Comparison of ENCODE assay signal across 19 cellular contexts in genomic region chr15:38038659-38039442, GRCh38.
DNase-seq lines count a peak whose midpoint lies in the region; ATAC-seq, FAIRE-seq and TF ChIP-seq lines count a peak whose summit lies in the region.
"Had no signal": no experiment of that assay in that cellular context is flagged by ENCODE, and none has a peak within 500 bp of the region (broad histone marks: within the 10 kb centered on the region; RNA-seq: fewer than 3 reads in every experiment).

No MANE protein-coding gene starts in this region.

- H3K4me1 ChIP-seq in kidney (ENCODE audit: control insufficient read depth in 1 of 2, insufficient read depth in 1 of 2, low read depth in 1 of 2, low read length in 2 of 2): no peaks in the 10 kb centered on the region
- H3K4me1 ChIP-seq: gastrocnemius medialis, SJCRH30 had no signal

- no peak for FAIRE-seq in HTR-8/SVneo (lab: Jason Lieb, UNC)
- no peak for FAIRE-seq in kidney (lab: Jason Lieb, UNC)
- FAIRE-seq: GM12878 had no signal

- DNase-seq in AG08395 (ENCODE audit: low spot score) (peak; percentile 74), HTR-8/SVneo (ENCODE audit: insufficient read length, low spot score) (peak; percentile 25), brain microvascular endothelial cell (peak; percentile 70), glomerular visceral epithelial cell (ENCODE audit: extremely low spot score) (peak; percentile 70), kidney (no peak), SIG-M5 (lab: John Stamatoyannopoulos, UW) (no peak)
- no peak for DNase-seq in activated naive CD4-positive, alpha-beta T cell treated with anti-CD3 and anti-CD28 coated beads for 36 hours
- DNase-seq: ACHN; activated naive CD4-positive, alpha-beta T cell treated with anti-CD3 and anti-CD28 coated beads, Interleukin-2, amount 10 ng/mL, durations not matched to agents 7 days and 5 days; cerebellar nuclear complex; gastrocnemius medialis; islet precursor cell; NCI-H2029 treated with DMSO at 0.1 percent for 48 hours; NCI-H774; posterior cingulate gyrus; SJCRH30; tibial artery had no signal

- H3K27ac ChIP-seq in brain microvascular endothelial cell (peak overlapping the region; percentile 70), kidney (ENCODE audit: low read depth in 2 of 2, low read length in 2 of 2) (no peak overlapping the region)
- H3K27ac ChIP-seq: gastrocnemius medialis, SJCRH30, tibial artery had no signal

- no peaks in the 10 kb centered on the region for H3K9me3 ChIP-seq in kidney (ENCODE audit: control insufficient read depth in 1 of 2, low read length in 2 of 2)
- H3K9me3 ChIP-seq: gastrocnemius medialis, SJCRH30, tibial artery had no signal

- no peaks in the 10 kb centered on the region for H3K9me3 Mint-ChIP-seq in activated naive CD4-positive, alpha-beta T cell treated with anti-CD3 and anti-CD28 coated beads for 36 hours
- H3K9me3 Mint-ChIP-seq: activated naive CD4-positive, alpha-beta T cell treated with anti-CD3 and anti-CD28 coated beads, Interleukin-2, amount 10 ng/mL, durations not matched to agents 7 days and 5 days had no signal

- no peak for TF ChIP-seq CTCF in brain microvascular endothelial cell (IDR thresholded peaks at IDR 0.05; ENCODE audit: low read depth, low read length, missing control alignments)
- no peak for TF ChIP-seq CTCF in kidney (IDR thresholded peaks at IDR 0.05; ENCODE audit: borderline replicate concordance, extremely low read depth, insufficient read depth)

- no peak overlapping the region for H3K4me3 Mint-ChIP-seq in activated naive CD4-positive, alpha-beta T cell treated with anti-CD3 and anti-CD28 coated beads for 36 hours
- H3K4me3 Mint-ChIP-seq: activated naive CD4-positive, alpha-beta T cell treated with anti-CD3 and anti-CD28 coated beads, Interleukin-2, amount 10 ng/mL, durations not matched to agents 7 days and 5 days had no signal

- no peak for ATAC-seq in GM21717 (IDR thresholded peaks at IDR 0.05; ENCODE audit: unreplicated experiment)
- ATAC-seq: gastrocnemius medialis, GM12878 had no signal

- in situ Hi-C loops in brain microvascular endothelial cell (cut with HindIII; ENCODE audit: low pct_ligation_motif_present, low sequenced_read_pairs): no loop called here

- H3K27ac Mint-ChIP-seq in activated naive CD4-positive, alpha-beta T cell treated with anti-CD3 and anti-CD28 coated beads for 36 hours: no peak overlapping the region
- H3K27ac Mint-ChIP-seq: activated naive CD4-positive, alpha-beta T cell treated with anti-CD3 and anti-CD28 coated beads, Interleukin-2, amount 10 ng/mL, durations not matched to agents 7 days and 5 days had no signal

- intact Hi-C loops in activated naive CD4-positive, alpha-beta T cell treated with anti-CD3 and anti-CD28 coated beads for 36 hours (cut with micrococcal nuclease): no loop called here
- intact Hi-C loops in kidney (cut with DNase I): no loop called here

- no peaks in the 10 kb centered on the region for H3K4me1 Mint-ChIP-seq in activated naive CD4-positive, alpha-beta T cell treated with anti-CD3 and anti-CD28 coated beads for 36 hours (ENCODE audit: low read depth)
- H3K4me1 Mint-ChIP-seq: activated naive CD4-positive, alpha-beta T cell treated with anti-CD3 and anti-CD28 coated beads, Interleukin-2, amount 10 ng/mL, durations not matched to agents 7 days and 5 days had no signal

- H3K36me3 Mint-ChIP-seq in activated naive CD4-positive, alpha-beta T cell treated with anti-CD3 and anti-CD28 coated beads for 36 hours (ENCODE audit: low read depth): no peaks in the 10 kb centered on the region
- H3K36me3 Mint-ChIP-seq: activated naive CD4-positive, alpha-beta T cell treated with anti-CD3 and anti-CD28 coated beads, Interleukin-2, amount 10 ng/mL, durations not matched to agents 7 days and 5 days had no signal

- CTCF ChIA-PET in activated naive CD4-positive, alpha-beta T cell treated with anti-CD3 and anti-CD28 coated beads for 36 hours (lab: Charles Lee): interaction anchor here (0.6 kb wide), 1 partner anchor 295 kb away, joined by 3 read pairs; no protein-coding TSS in a partner anchor

- peaks cover 14% of the 10 kb centered on the region for H3K27me3 Mint-ChIP-seq in activated naive CD4-positive, alpha-beta T cell treated with anti-CD3 and anti-CD28 coated beads for 36 hours (ENCODE audit: low read depth)
- H3K27me3 Mint-ChIP-seq: activated naive CD4-positive, alpha-beta T cell treated with anti-CD3 and anti-CD28 coated beads, Interleukin-2, amount 10 ng/mL, durations not matched to agents 7 days and 5 days had no signal

- H3K36me3 ChIP-seq in brain microvascular endothelial cell (replicated peaks): no peaks in the 10 kb centered on the region
- H3K36me3 ChIP-seq in kidney (ENCODE audit: control insufficient read depth in 1 of 2, insufficient read depth in 2 of 2, low read length in 2 of 2): no peaks in the 10 kb centered on the region
- H3K36me3 ChIP-seq: gastrocnemius medialis, SJCRH30, tibial artery had no signal

- H3K4me3 ChIP-seq in brain microvascular endothelial cell (ENCODE audit: low read depth, low read length): no peak overlapping the region
- no peak overlapping the region for H3K4me3 ChIP-seq in kidney (ENCODE audit: low read length in 2 of 2)
- H3K4me3 ChIP-seq: gastrocnemius medialis, GM12878, SJCRH30, tibial artery had no signal

- no peak overlapping the region for H3K9ac ChIP-seq in kidney (ENCODE audit: low read length in 2 of 2)

- H3K27me3 ChIP-seq in brain microvascular endothelial cell (replicated peaks): no peaks in the 10 kb centered on the region
- H3K27me3 ChIP-seq: gastrocnemius medialis, SJCRH30, tibial artery had no signal

Comparison
In these comparisons a context has a peak if more than half of its experiments do, and no peak if none do; other contexts are left out.
1. DNase-seq: peak in AG08395 (single experiment), HTR-8/SVneo (single experiment), brain microvascular endothelial cell (single experiment) and glomerular visceral epithelial cell (single experiment); none in activated naive CD4-positive, alpha-beta T cell treated with anti-CD3 and anti-CD28 coated beads for 36 hours (single experiment), kidney (single experiment) and SIG-M5 (single experiment).